In genomic region chr13:50651916-50652315, GRCh38 we compare ENCODE assay signal across 16 cellular contexts.
DNase-seq lines count a peak whose midpoint lies in the region; ATAC-seq and TF ChIP-seq lines count a peak whose summit lies in the region.
"Had no signal": no experiment of that assay in that cellular context is flagged by ENCODE, and none has a peak within 500 bp of the region (broad histone marks: within the 10 kb centered on the region; RNA-seq: fewer than 3 reads in every experiment).

No MANE protein-coding gene starts in this region.

- no peaks in the 10 kb centered on the region for H3K9me3 Mint-ChIP-seq in activated CD8-positive, alpha-beta T cell treated with anti-CD3 and anti-CD28 coated beads for 36 hours
- H3K9me3 Mint-ChIP-seq in activated CD8-positive, alpha-beta T cell treated with anti-CD3 and anti-CD28 coated beads, Interleukin-2, amount 10 ng/mL, durations not matched to agents 7 days and 5 days (ENCODE audit: insufficient read depth) = no peaks in the 10 kb centered on the region
- H3K9me3 Mint-ChIP-seq: GM23338, IgD-negative memory B cell had no signal

- no peak overlapping the region for H3K27ac Mint-ChIP-seq in activated CD8-positive, alpha-beta T cell treated with anti-CD3 and anti-CD28 coated beads for 36 hours
- H3K27ac Mint-ChIP-seq in activated CD8-positive, alpha-beta T cell treated with anti-CD3 and anti-CD28 coated beads, Interleukin-2, amount 10 ng/mL, durations not matched to agents 7 days and 5 days = no peak overlapping the region
- H3K27ac Mint-ChIP-seq: CD4-positive, CD25-positive, alpha-beta regulatory T cell; GM23338 had no signal

- no peaks in the 10 kb centered on the region for H3K36me3 Mint-ChIP-seq in activated CD8-positive, alpha-beta T cell treated with anti-CD3 and anti-CD28 coated beads for 36 hours (ENCODE audit: low read depth)
- H3K36me3 Mint-ChIP-seq in activated CD8-positive, alpha-beta T cell treated with anti-CD3 and anti-CD28 coated beads, Interleukin-2, amount 10 ng/mL, durations not matched to agents 7 days and 5 days (ENCODE audit: low read depth) = no peaks in the 10 kb centered on the region
- H3K36me3 Mint-ChIP-seq: CD4-positive, CD25-positive, alpha-beta regulatory T cell had no signal

- CTCF ChIA-PET in activated CD8-positive, alpha-beta T cell treated with anti-CD3 and anti-CD28 coated beads for 36 hours (lab: Charles Lee) = interaction anchor here (1.0 kb wide), 1 partner anchor 10 kb away, joined by 3 read pairs; no protein-coding TSS in a partner anchor
- CTCF ChIA-PET in activated CD8-positive, alpha-beta T cell treated with anti-CD3 and anti-CD28 coated beads, Interleukin-2, amount 10 ng/mL, durations not matched to agents 7 days and 5 days (lab: Charles Lee) = interaction anchor here (1.2 kb wide), 1 partner anchor 260 kb away, joined by 4 read pairs; no protein-coding TSS in a partner anchor

- H3K4me3 Mint-ChIP-seq in activated CD8-positive, alpha-beta T cell treated with anti-CD3 and anti-CD28 coated beads for 36 hours = no peak overlapping the region
- H3K4me3 Mint-ChIP-seq in activated CD8-positive, alpha-beta T cell treated with anti-CD3 and anti-CD28 coated beads, Interleukin-2, amount 10 ng/mL, durations not matched to agents 7 days and 5 days = no peak overlapping the region
- H3K4me3 Mint-ChIP-seq: GM23338 had no signal

- ATAC-seq in activated CD8-positive, alpha-beta T cell treated with anti-CD3 and anti-CD28 coated beads for 36 hours = no peak
- no peak for ATAC-seq in activated CD8-positive, alpha-beta T cell treated with anti-CD3 and anti-CD28 coated beads, Interleukin-2, amount 10 ng/mL, durations not matched to agents 7 days and 5 days
- no peak for ATAC-seq in HG03135 (IDR thresholded peaks at IDR 0.05; ENCODE audit: unreplicated experiment)
- ATAC-seq: GM23338, HepG2 had no signal

- POLR2A ChIA-PET in activated CD8-positive, alpha-beta T cell treated with anti-CD3 and anti-CD28 coated beads for 36 hours (lab: Charles Lee) = no interaction called here
- POLR2A ChIA-PET in activated CD8-positive, alpha-beta T cell treated with anti-CD3 and anti-CD28 coated beads, Interleukin-2, amount 10 ng/mL, durations not matched to agents 7 days and 5 days (lab: Charles Lee) = interaction anchor here (0.7 kb wide), 1 partner anchor 344 kb away, joined by 3 read pairs; no protein-coding TSS in a partner anchor

- intact Hi-C loops in activated CD8-positive, alpha-beta T cell treated with anti-CD3 and anti-CD28 coated beads for 36 hours (cut with micrococcal nuclease) = no loop called here

- DNase-seq in activated CD8-positive, alpha-beta T cell treated with anti-CD3 and anti-CD28 coated beads for 36 hours = peak; percentile 11
- no peak for DNase-seq in activated CD8-positive, alpha-beta T cell treated with anti-CD3 and anti-CD28 coated beads, Interleukin-2, amount 10 ng/mL, durations not matched to agents 7 days and 5 days
- DNase-seq in LHCN-M2 (ENCODE audit: low read depth) = peak; percentile 20
- DNase-seq in glomerular visceral epithelial cell (ENCODE audit: extremely low spot score) = peak; percentile 18
- DNase-seq in NCI-H526 (lab: John Stamatoyannopoulos, UW) = no peak
- no peak for DNase-seq in stimulated activated CD4-positive, alpha-beta T cell treated with anti-CD3 and anti-CD28 coated beads, Interleukin-2, amount 100 ng/mL, for 48 hours
- DNase-seq: 8988T; C1 segment of cervical spinal cord; Caco-2; CD4-positive, CD25-positive, alpha-beta regulatory T cell; GDM1; HCEC 1CT had no signal

- H3K27me3 Mint-ChIP-seq in activated CD8-positive, alpha-beta T cell treated with anti-CD3 and anti-CD28 coated beads for 36 hours = no peaks in the 10 kb centered on the region
- peaks cover 21% of the 10 kb centered on the region for H3K27me3 Mint-ChIP-seq in activated CD8-positive, alpha-beta T cell treated with anti-CD3 and anti-CD28 coated beads, Interleukin-2, amount 10 ng/mL, durations not matched to agents 7 days and 5 days (ENCODE audit: low read depth)

- peaks cover 7% of the 10 kb centered on the region for H3K4me1 Mint-ChIP-seq in activated CD8-positive, alpha-beta T cell treated with anti-CD3 and anti-CD28 coated beads for 36 hours (ENCODE audit: low read depth)
- no peaks in the 10 kb centered on the region for H3K4me1 Mint-ChIP-seq in activated CD8-positive, alpha-beta T cell treated with anti-CD3 and anti-CD28 coated beads, Interleukin-2, amount 10 ng/mL, durations not matched to agents 7 days and 5 days (ENCODE audit: low read depth)

- TF ChIP-seq CTCF in activated CD8-positive, alpha-beta T cell treated with anti-CD3 and anti-CD28 coated beads for 36 hours (IDR thresholded peaks at IDR 0.05) = no peak

Comparison
In these comparisons a context has a peak if more than half of its experiments do, and no peak if none do; other contexts are left out.
1. DNase-seq: peak in activated CD8-positive, alpha-beta T cell treated with anti-CD3 and anti-CD28 coated beads for 36 hours (single experiment), LHCN-M2 (single experiment) and glomerular visceral epithelial cell (single experiment); none in activated CD8-positive, alpha-beta T cell treated with anti-CD3 and anti-CD28 coated beads, Interleukin-2, amount 10 ng/mL, durations not matched to agents 7 days and 5 days (single experiment), NCI-H526 (0 of 2) and stimulated activated CD4-positive, alpha-beta T cell treated with anti-CD3 and anti-CD28 coated beads, Interleukin-2, amount 100 ng/mL, for 48 hours (0 of 2).